24 cellular contexts compared by ENCODE assay signal in genomic region chr3:52959773-52960172, GRCh38.
"Had no signal": no experiment of that assay in that cellular context is flagged by ENCODE, and none has a peak within 500 bp of the region (broad histone marks: within the 10 kb centered on the region; RNA-seq: fewer than 3 reads in every experiment).

No MANE protein-coding gene starts in this region.

- H3K4me1 Mint-ChIP-seq: neural progenitor cell had no signal

- H3K4me3 Mint-ChIP-seq: activated B cell treated with CpG ODN at 0.5 μM for 24 hours; activated CD4-positive, alpha-beta memory T cell treated with anti-CD3 and anti-CD28 coated beads for 36 hours; activated naive CD8-positive, alpha-beta T cell treated with anti-CD3 and anti-CD28 coated beads for 36 hours; naive thymus-derived CD4-positive, alpha-beta T cell; neural progenitor cell; stimulated activated naive CD8-positive, alpha-beta T cell treated with anti-CD3 and anti-CD28 coated beads, Interleukin-15, Interleukin-2, amounts not matched to agents 100 ng/mL and 50 ng/mL, for 24 hours had no signal

- H3K27me3 Mint-ChIP-seq: activated B cell treated with CpG ODN at 0.5 μM for 24 hours; activated CD4-positive, alpha-beta memory T cell treated with anti-CD3 and anti-CD28 coated beads for 36 hours; activated naive CD8-positive, alpha-beta T cell treated with anti-CD3 and anti-CD28 coated beads for 36 hours; naive thymus-derived CD4-positive, alpha-beta T cell; stimulated activated naive CD8-positive, alpha-beta T cell treated with anti-CD3 and anti-CD28 coated beads, Interleukin-15, Interleukin-2, amounts not matched to agents 100 ng/mL and 50 ng/mL, for 24 hours had no signal

- H3K36me3 ChIP-seq: neural progenitor cell, ovary, prostate gland, right atrium auricular region, tibial artery, uterus had no signal

- H3K27ac Mint-ChIP-seq: activated CD4-positive, alpha-beta memory T cell treated with anti-CD3 and anti-CD28 coated beads for 36 hours; activated naive CD8-positive, alpha-beta T cell treated with anti-CD3 and anti-CD28 coated beads for 36 hours; neural progenitor cell; stimulated activated naive CD8-positive, alpha-beta T cell treated with anti-CD3 and anti-CD28 coated beads, Interleukin-15, Interleukin-2, amounts not matched to agents 100 ng/mL and 50 ng/mL, for 24 hours had no signal

- H2AFZ ChIP-seq: neural progenitor cell had no signal

- H3K27ac ChIP-seq: foreskin keratinocyte, neural progenitor cell, ovary, prostate gland, right atrium auricular region, spleen, tibial artery, uterus had no signal

- H3K4me3 ChIP-seq: lung, neural progenitor cell, ovary, prostate gland, right atrium auricular region, spleen, tibial artery, uterus had no signal

- H3K9me3 Mint-ChIP-seq: activated B cell treated with CpG ODN at 0.5 μM for 24 hours; activated CD4-positive, alpha-beta memory T cell treated with anti-CD3 and anti-CD28 coated beads for 36 hours; activated naive CD8-positive, alpha-beta T cell treated with anti-CD3 and anti-CD28 coated beads for 36 hours; stimulated activated naive CD8-positive, alpha-beta T cell treated with anti-CD3 and anti-CD28 coated beads, Interleukin-15, Interleukin-2, amounts not matched to agents 100 ng/mL and 50 ng/mL, for 24 hours had no signal

- DNase-seq: activated B cell treated with CpG ODN at 0.5 μM for 24 hours; activated CD4-positive, alpha-beta memory T cell treated with anti-CD3 and anti-CD28 coated beads for 36 hours; activated CD4-positive, alpha-beta T cell treated with anti-CD3 and anti-CD28 coated beads for 4 hours; activated naive CD4-positive, alpha-beta T cell treated with Interleukin-2 at 50 U/mL for 16 hours; activated naive CD8-positive, alpha-beta T cell treated with anti-CD3 and anti-CD28 coated beads for 36 hours; activated T-cell treated with anti-CD3 and anti-CD28 coated beads, Interleukin-2, amount 50 U/mL, for 48 hours; central memory CD4-positive, alpha-beta T cell; dermis blood vessel endothelial cell; effector CD8-positive, alpha-beta T cell; foreskin keratinocyte; kidney; ovary; spleen; stimulated activated CD4-positive, alpha-beta T cell treated with anti-CD3 and anti-CD28 coated beads, Interleukin-4, amount 100 ng/mL, for 24 hours; substantia nigra; T1000; tibial artery; uterus had no signal

- ATAC-seq: foreskin keratinocyte; naive thymus-derived CD4-positive, alpha-beta T cell had no signal

- H3K9ac ChIP-seq: neural progenitor cell had no signal

- H3K9me3 ChIP-seq: ovary, prostate gland, right atrium auricular region, tibial artery, uterus had no signal

- H3K27me3 ChIP-seq: foreskin keratinocyte, neural progenitor cell, ovary, right atrium auricular region, spleen, tibial artery, uterus had no signal

- H3K4me2 ChIP-seq: neural progenitor cell had no signal

- H3K4me1 ChIP-seq: foreskin keratinocyte, prostate gland, right atrium auricular region, tibial artery, uterus had no signal
